In genomic region chr16:31380201-31380600, GRCh38 we compare ENCODE assay signal across 8 cellular contexts. TPM values are rescaled to one million over a fixed set of nuclear protein-coding genes. Genes with fewer than 3 reads are reported as not detected.
"Had no signal": no experiment of that assay in that cellular context is flagged by ENCODE, and none has a peak within 500 bp of the region (broad histone marks: within the 10 kb centered on the region; RNA-seq: fewer than 3 reads in every experiment).

No MANE protein-coding gene starts in this region.

- H3K27ac ChIP-seq: GM23248 had no signal

- H3K4me3 ChIP-seq: GM23248 had no signal

- H3K9ac ChIP-seq: GM23248 had no signal

- H3K27ac Mint-ChIP-seq: IgD-negative memory B cell had no signal

- DNase-seq: GM23248, H9, HCEC 1CT, KBM-7 had no signal

- FAIRE-seq: H1, H54, HepG2 had no signal

- H3K4me3 Mint-ChIP-seq: H9, IgD-negative memory B cell had no signal

- ATAC-seq: HepG2 had no signal

- H2AFZ ChIP-seq: GM23248 had no signal

- H3K27me3 Mint-ChIP-seq: IgD-negative memory B cell had no signal

RNA-seq across cellular contexts. Expression of gene ITGAD, which starts 12.9 kb away (rescaled TPM):
- polyA plus RNA-seq: GM23248, HepG2, IgD-negative memory B cell had no signal

RNA-seq across cellular contexts. Expression of gene ITGAX, which starts 25.2 kb away (rescaled TPM):
- polyA plus RNA-seq: GM23248 had no signal

RNA-seq across cellular contexts. Expression of gene COX6A2, which starts 48.0 kb away (rescaled TPM):
- polyA plus RNA-seq: GM23248, HepG2, IgD-negative memory B cell had no signal
